20 cellular contexts compared by ENCODE assay signal in the genomic region with DNA sequence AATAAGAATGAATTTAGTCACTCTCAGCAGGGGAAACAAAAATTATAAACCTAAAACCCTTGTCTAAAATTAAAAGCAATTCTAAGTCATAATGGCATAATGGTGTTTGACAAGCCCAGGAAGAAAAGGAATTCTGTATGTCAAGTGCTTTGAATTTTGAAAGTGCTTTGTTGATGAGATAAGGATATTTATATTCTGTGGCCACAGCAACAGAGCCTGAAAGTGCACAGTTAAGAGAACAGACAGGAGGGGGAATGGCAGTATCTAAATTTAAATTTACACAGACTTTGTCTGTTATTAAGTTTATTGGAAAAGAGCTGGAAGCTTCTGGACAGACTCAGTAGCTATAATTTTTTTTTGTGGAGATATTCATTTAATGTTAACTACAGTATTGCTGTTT.
DNase-seq lines count a peak whose midpoint lies in the region; ATAC-seq and TF ChIP-seq lines count a peak whose summit lies in the region.
"Had no signal": no experiment of that assay in that cellular context is flagged by ENCODE, and none has a peak within 500 bp of the region (broad histone marks: within the 10 kb centered on the region; RNA-seq: fewer than 3 reads in every experiment).

No MANE protein-coding gene starts in this region.

- H3K27ac Mint-ChIP-seq in mesothelial cell of epicardium: peak overlapping the region; percentile 22
- H3K27ac Mint-ChIP-seq: CD4-positive, alpha-beta T cell had no signal

- peaks cover 34% of the 10 kb centered on the region for H3K4me1 Mint-ChIP-seq in mesothelial cell of epicardium

- DNase-seq in NCI-H748 (lab: John Stamatoyannopoulos, UW; ENCODE audit: unreplicated experiment) (peak; percentile 28), NCI-H748 treated with DMSO at 0.1 percent for 48 hours (lab: John Stamatoyannopoulos, UW) (no peak), DMS53 treated with DMSO at 0.1 percent for 48 hours (lab: John Stamatoyannopoulos, UW; ENCODE audit: unreplicated experiment) (peak; percentile 18), mesothelial cell of epicardium (ENCODE audit: low spot score in 2 of 2, unreplicated experiment in 2 of 2) (no peak), hippocampal formation (lab: John Stamatoyannopoulos, UW) (no peak)
- no peak for DNase-seq in effector CD4-positive, alpha-beta T cell
- DNase-seq: CD4-positive, alpha-beta T cell; DMS153; EL; GOT3; MM.1S; NCI-H1092; NCI-H1694 treated with DMSO at 0.1 percent for 48 hours; NCI-H2171; NCI-H774 had no signal

- ATAC-seq in SK-N-SH treated with all-trans-retinoic acid at 6 μM for 48 hours (no peak), GM18517 (IDR thresholded peaks at IDR 0.05; ENCODE audit: unreplicated experiment) (no peak)
- ATAC-seq: A549, GM12878, HCT116 had no signal

- H3K36me3 Mint-ChIP-seq in mesothelial cell of epicardium: peaks cover 3% of the 10 kb centered on the region

- no peak for TF ChIP-seq CTCF in mesothelial cell of epicardium (IDR thresholded peaks at IDR 0.05; ENCODE audit: unreplicated experiment)

- peaks cover under 1% of the 10 kb centered on the region for H3K9me3 Mint-ChIP-seq in mesothelial cell of epicardium

- no peaks in the 10 kb centered on the region for H3K27me3 Mint-ChIP-seq in mesothelial cell of epicardium (ENCODE audit: low read depth)

- H3K4me3 Mint-ChIP-seq in mesothelial cell of epicardium: no peak overlapping the region
- H3K4me3 Mint-ChIP-seq: CD4-positive, alpha-beta T cell had no signal

TF ChIP-seq in SK-N-SH treated with all-trans-retinoic acid at 6 μM for 48 hours, 23 proteins besides CTCF, POLR2A, EP300 and RAD21:
- TF ChIP-seq ISL1 (CRISPR knock-in tag; IDR thresholded peaks at IDR 0.05) (peak; percentile 69), ESRRG (CRISPR knock-in tag; IDR thresholded peaks at IDR 0.05) (no peak)

Comparison
In these comparisons a context has a peak if more than half of its experiments do, and no peak if none do; other contexts are left out.
1. DNase-seq: peak in NCI-H748 (single experiment) and DMS53 treated with DMSO at 0.1 percent for 48 hours (single experiment); none in NCI-H748 treated with DMSO at 0.1 percent for 48 hours (single experiment), mesothelial cell of epicardium (0 of 2), effector CD4-positive, alpha-beta T cell (single experiment) and hippocampal formation (0 of 2).